ENCODE assay signal across 3 cellular contexts in the genomic region with DNA sequence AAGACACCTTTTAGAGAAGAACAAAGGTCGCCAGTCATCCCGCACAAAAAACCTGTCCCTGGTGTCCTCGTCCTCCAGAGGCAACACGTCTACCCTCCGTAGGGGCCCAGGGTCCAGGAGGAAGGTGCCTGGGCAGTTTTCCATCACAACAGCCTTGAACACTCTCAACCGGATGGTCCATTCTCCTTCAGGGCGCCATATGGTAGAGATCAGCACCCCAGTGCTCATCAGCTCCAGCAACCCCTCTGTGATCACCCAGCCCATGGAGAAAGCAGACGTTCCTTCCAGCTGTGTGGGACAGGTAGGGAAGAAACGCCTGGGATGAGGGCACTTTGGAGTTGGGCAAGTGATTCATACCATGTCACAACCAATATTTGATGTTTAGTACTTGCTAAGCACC.
"Had no signal": no experiment of that assay in that cellular context is flagged by ENCODE, and none has a peak within 500 bp of the region (broad histone marks: within the 10 kb centered on the region; RNA-seq: fewer than 3 reads in every experiment).

No MANE protein-coding gene starts in this region.

- DNase-seq: GDM1, GF-D8 had no signal

- ATAC-seq: GM12878 had no signal

- H3K4me3 ChIP-seq: GM12878 had no signal
